Comparison of ENCODE assay signal across 8 cellular contexts in genomic region chr1:44803312-44804095, GRCh38. TPM values are rescaled to one million over a fixed set of nuclear protein-coding genes. Genes with fewer than 3 reads are reported as not detected.
A peak's percentile ranks its signal among the peaks of the same experiment; 100 is the strongest.
DNase-seq lines count a peak whose midpoint lies in the region; ATAC-seq and TF ChIP-seq lines count a peak whose summit lies in the region.
"Had no signal": no experiment of that assay in that cellular context is flagged by ENCODE, and none has a peak within 500 bp of the region (broad histone marks: within the 10 kb centered on the region; RNA-seq: fewer than 3 reads in every experiment).

No MANE protein-coding gene starts in this region.

- no peaks in the 10 kb centered on the region for H3K27me3 ChIP-seq in CD4-positive, alpha-beta T cell (ENCODE audit: control insufficient read depth, insufficient read depth, low read length)

- H3K9me3 ChIP-seq in CD4-positive, alpha-beta T cell (ENCODE audit: control insufficient read depth, low read length): no peaks in the 10 kb centered on the region
- no peaks in the 10 kb centered on the region for H3K9me3 ChIP-seq in mucosa of descending colon

- H3K4me3 Mint-ChIP-seq in CD4-positive, alpha-beta T cell: peak overlapping the region; percentile 74
- peak overlapping the region; percentile 91 for H3K4me3 Mint-ChIP-seq in activated T-helper 2 cell treated with anti-CD3 and anti-CD28 coated beads, Interferon-gamma antibody, Interleukin-2, Interleukin-4, amounts not matched to agents 10 μg/mL and 5 μg/mL and 100 μg/mL, durations not matched to agents 14 hours and 24 hours and 36 hours (ENCODE audit: low read depth)

- H3K27ac Mint-ChIP-seq in CD4-positive, alpha-beta T cell: peak overlapping the region; percentile 86
- peak overlapping the region; percentile 48 for H3K27ac Mint-ChIP-seq in activated T-helper 2 cell treated with anti-CD3 and anti-CD28 coated beads, Interferon-gamma antibody, Interleukin-2, Interleukin-4, amounts not matched to agents 10 μg/mL and 5 μg/mL and 100 μg/mL, durations not matched to agents 14 hours and 24 hours and 36 hours

- DNase-seq in CD4-positive, alpha-beta T cell: peak in 2 of 10 experiments; percentile 7 to 32
- DNase-seq in activated T-helper 2 cell treated with anti-CD3 and anti-CD28 coated beads, Interferon-gamma antibody, Interleukin-2, Interleukin-4, amounts not matched to agents 10 μg/mL and 5 μg/mL and 100 μg/mL, durations not matched to agents 14 hours and 24 hours and 36 hours (ENCODE audit: low spot score): no peak
- peak in 2 of 3 donors; percentile 26 to 52 for DNase-seq in mucosa of descending colon
- DNase-seq in HuH-7.5 (ENCODE audit: low spot score): no peak
- DNase-seq in cortex of kidney (lab: John Stamatoyannopoulos, UW): no peak
- no peak for DNase-seq in D341Med (ENCODE audit: low spot score)
- DNase-seq: NCI-H1930; stimulated activated CD4-positive, alpha-beta T cell treated with anti-CD3 and anti-CD28 coated beads, Interleukin-2, amount 100 ng/mL, for 48 hours had no signal

- H3K9me3 Mint-ChIP-seq in CD4-positive, alpha-beta T cell: no peaks in the 10 kb centered on the region
- no peaks in the 10 kb centered on the region for H3K9me3 Mint-ChIP-seq in activated T-helper 2 cell treated with anti-CD3 and anti-CD28 coated beads, Interferon-gamma antibody, Interleukin-2, Interleukin-4, amounts not matched to agents 10 μg/mL and 5 μg/mL and 100 μg/mL, durations not matched to agents 14 hours and 24 hours and 36 hours

- no peak for ATAC-seq in CD4-positive, alpha-beta T cell (ENCODE audit: poor library complexity)
- ATAC-seq in mucosa of descending colon: no peak

- H3K4me3 ChIP-seq in mucosa of descending colon: no peak overlapping the region

- peaks cover 77% of the 10 kb centered on the region for H3K36me3 Mint-ChIP-seq in CD4-positive, alpha-beta T cell (ENCODE audit: low read depth)
- peaks cover 69% of the 10 kb centered on the region for H3K36me3 Mint-ChIP-seq in activated T-helper 2 cell treated with anti-CD3 and anti-CD28 coated beads, Interferon-gamma antibody, Interleukin-2, Interleukin-4, amounts not matched to agents 10 μg/mL and 5 μg/mL and 100 μg/mL, durations not matched to agents 14 hours and 24 hours and 36 hours (ENCODE audit: low read depth)

- peaks cover 63% of the 10 kb centered on the region for H3K4me1 Mint-ChIP-seq in CD4-positive, alpha-beta T cell (ENCODE audit: low read depth)
- peaks cover 45% of the 10 kb centered on the region for H3K4me1 Mint-ChIP-seq in activated T-helper 2 cell treated with anti-CD3 and anti-CD28 coated beads, Interferon-gamma antibody, Interleukin-2, Interleukin-4, amounts not matched to agents 10 μg/mL and 5 μg/mL and 100 μg/mL, durations not matched to agents 14 hours and 24 hours and 36 hours (ENCODE audit: low read depth)

- intact Hi-C loops in CD4-positive, alpha-beta T cell (cut with DNase I, micrococcal nuclease): loop anchor here (10.0 kb wide), 3 partner anchors 181 to 781 kb away; partner anchors contain the start of genes NASP (in 2 of the 2), EIF2B3 (in 1 of the 2), HECTD3 (in 1 of the 2) and UROD (in 1 of the 2)
- intact Hi-C loops in activated T-helper 2 cell treated with anti-CD3 and anti-CD28 coated beads, Interferon-gamma antibody, Interleukin-2, Interleukin-4, amounts not matched to agents 10 μg/mL and 5 μg/mL and 100 μg/mL, durations not matched to agents 14 hours and 24 hours and 36 hours (cut with micrococcal nuclease): loop anchor here (5.0 to 10.0 kb wide), 3 partner anchors 209 to 881 kb away; partner anchors contain the start of genes GPBP1L1, HECTD3, NASP and TMEM69
- intact Hi-C loops in mucosa of descending colon (cut with DNase I, micrococcal nuclease): no loop called here

- no peaks in the 10 kb centered on the region for H3K36me3 ChIP-seq in mucosa of descending colon (ENCODE audit: low read depth)

- CTCF ChIA-PET in CD4-positive, alpha-beta T cell (lab: Charles Lee): no interaction called here

- H3K27me3 Mint-ChIP-seq in CD4-positive, alpha-beta T cell: no peaks in the 10 kb centered on the region
- H3K27me3 Mint-ChIP-seq in activated T-helper 2 cell treated with anti-CD3 and anti-CD28 coated beads, Interferon-gamma antibody, Interleukin-2, Interleukin-4, amounts not matched to agents 10 μg/mL and 5 μg/mL and 100 μg/mL, durations not matched to agents 14 hours and 24 hours and 36 hours (ENCODE audit: low read depth): no peaks in the 10 kb centered on the region

- peaks cover 35% of the 10 kb centered on the region for H3K4me1 ChIP-seq in mucosa of descending colon (ENCODE audit: low read depth)

- POLR2A ChIA-PET in CD4-positive, alpha-beta T cell (lab: Charles Lee): interaction anchor here (1.0 to 16.3 kb wide), 4 partner anchors 9 to 82 kb away, joined by 3 to 599 read pairs (median 214); partner anchors contain the start of gene BTBD19

- peak overlapping the region; percentile 72 for H3K27ac ChIP-seq in CD4-positive, alpha-beta T cell (ENCODE audit: low read depth, low read length)

- no peak for TF ChIP-seq CTCF in CD4-positive, alpha-beta T cell (IDR thresholded peaks at IDR 0.05)
- no peak for TF ChIP-seq CTCF in mucosa of descending colon (IDR thresholded peaks at IDR 0.05)

RNA-seq across cellular contexts. Expression of gene PLK3, which starts 3.3 kb away (rescaled TPM):
- 100 to 1,000 TPM; 794 TPM for total RNA-seq in CD4-positive, alpha-beta T cell
- 128 and 135 TPM in 2 replicates for total RNA-seq in activated T-helper 2 cell treated with anti-CD3 and anti-CD28 coated beads, Interferon-gamma antibody, Interleukin-2, Interleukin-4, amounts not matched to agents 10 μg/mL and 5 μg/mL and 100 μg/mL, durations not matched to agents 14 hours and 24 hours and 36 hours
- total RNA-seq in mucosa of descending colon: 10 to 100 TPM in 2 of 3 donors, 1 to 10 TPM in 1; 6.4 to 14.5 (median 12.0) TPM

RNA-seq across cellular contexts. Expression of gene DYNLT4, which starts 3.6 kb away (rescaled TPM):
- 1 to 10 TPM; 1.8 to 2.1 TPM for total RNA-seq in CD4-positive, alpha-beta T cell
- total RNA-seq in activated T-helper 2 cell treated with anti-CD3 and anti-CD28 coated beads, Interferon-gamma antibody, Interleukin-2, Interleukin-4, amounts not matched to agents 10 μg/mL and 5 μg/mL and 100 μg/mL, durations not matched to agents 14 hours and 24 hours and 36 hours: 0.32 TPM in 1 of 2 replicates, not detected in the other
- 1 to 10 TPM in 1 of 3 donors, under 1 TPM in 1, not detected in 1; 0.67 to 1.6 TPM for total RNA-seq in mucosa of descending colon

RNA-seq across cellular contexts. Expression of gene BTBD19, which starts 4.8 kb away (rescaled TPM):
- total RNA-seq in CD4-positive, alpha-beta T cell: 10 to 100 TPM; 35.9 to 36.5 TPM
- total RNA-seq in activated T-helper 2 cell treated with anti-CD3 and anti-CD28 coated beads, Interferon-gamma antibody, Interleukin-2, Interleukin-4, amounts not matched to agents 10 μg/mL and 5 μg/mL and 100 μg/mL, durations not matched to agents 14 hours and 24 hours and 36 hours: 17.0 and 19.8 TPM in 2 replicates
- total RNA-seq in mucosa of descending colon: 1 to 10 TPM; 2.8 to 4.4 (median 3.2) TPM

RNA-seq across cellular contexts. Expression of gene BEST4, which starts 15.5 kb away (rescaled TPM):
- total RNA-seq in CD4-positive, alpha-beta T cell: 1 to 10 TPM; 1.0 TPM
- total RNA-seq in activated T-helper 2 cell treated with anti-CD3 and anti-CD28 coated beads, Interferon-gamma antibody, Interleukin-2, Interleukin-4, amounts not matched to agents 10 μg/mL and 5 μg/mL and 100 μg/mL, durations not matched to agents 14 hours and 24 hours and 36 hours: 0.91 and 1.7 TPM in 2 replicates
- 100 to 1,000 TPM in 1 of 3 donors, 10 to 100 TPM in 2; 35.1 to 179 (median 94.0) TPM for total RNA-seq in mucosa of descending colon

RNA-seq across cellular contexts. Expression of gene RPS8, which starts 28.2 kb away (rescaled TPM):
- total RNA-seq in CD4-positive, alpha-beta T cell: 1,000 to 10,000 TPM; 3,394 to 3,436 TPM
- total RNA-seq in activated T-helper 2 cell treated with anti-CD3 and anti-CD28 coated beads, Interferon-gamma antibody, Interleukin-2, Interleukin-4, amounts not matched to agents 10 μg/mL and 5 μg/mL and 100 μg/mL, durations not matched to agents 14 hours and 24 hours and 36 hours: 2,328 and 2,356 TPM in 2 replicates
- total RNA-seq in mucosa of descending colon: 1,000 to 10,000 TPM; 1,308 to 1,364 (median 1,337) TPM

Comparison
In these comparisons a context has a peak if more than half of its experiments do, and no peak if none do; other contexts are left out.
1. DNase-seq: peak in mucosa of descending colon (2 of 3); none in activated T-helper 2 cell treated with anti-CD3 and anti-CD28 coated beads, Interferon-gamma antibody, Interleukin-2, Interleukin-4, amounts not matched to agents 10 μg/mL and 5 μg/mL and 100 μg/mL, durations not matched to agents 14 hours and 24 hours and 36 hours (single experiment), HuH-7.5 (single experiment), cortex of kidney (single experiment) and D341Med (single experiment).
2. intact Hi-C loops: an anchor here in CD4-positive, alpha-beta T cell (10.0 kb wide) and activated T-helper 2 cell treated with anti-CD3 and anti-CD28 coated beads, Interferon-gamma antibody, Interleukin-2, Interleukin-4, amounts not matched to agents 10 μg/mL and 5 μg/mL and 100 μg/mL, durations not matched to agents 14 hours and 24 hours and 36 hours (5.0 to 10.0 kb wide); none called in mucosa of descending colon.